ENCODE assay signal across 1 cellular context in the genomic region with DNA sequence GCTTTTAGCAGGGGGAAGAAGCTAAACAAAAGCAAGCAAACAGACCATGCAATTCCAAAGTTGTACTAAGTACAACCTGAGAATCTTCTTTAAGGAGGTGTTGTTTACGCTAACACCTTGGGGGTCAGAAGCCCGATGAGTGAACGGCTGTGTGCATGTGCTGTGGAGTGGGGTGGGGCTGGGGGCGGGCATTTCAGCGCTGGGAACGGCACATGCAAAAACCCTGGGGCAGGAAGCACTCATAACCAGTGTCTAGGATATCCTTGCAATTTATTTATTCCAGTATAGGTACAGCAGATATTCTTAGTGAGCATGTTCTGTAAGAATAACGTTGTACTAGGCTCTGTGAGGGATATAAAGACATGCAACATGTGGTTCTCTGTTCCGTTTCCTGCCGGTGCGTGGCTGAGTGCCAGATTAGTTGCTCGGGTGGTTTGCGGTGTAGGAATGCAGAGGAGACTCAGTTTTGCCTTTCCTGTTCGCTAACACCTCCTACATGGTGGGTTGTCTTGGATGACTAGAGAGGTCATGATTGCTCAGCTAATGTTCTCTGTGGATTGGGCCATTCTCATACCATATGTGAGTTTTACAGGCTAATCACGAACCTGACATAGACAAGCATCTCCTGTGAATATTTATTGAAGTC.
TF ChIP-seq lines count a peak whose summit lies in the region.

No MANE protein-coding gene starts in this region.

TF ChIP-seq in H1, 55 proteins besides CTCF, POLR2A, EP300 and RAD21:
- TF ChIP-seq PHF8 (conservative IDR thresholded peaks at IDR 0.05; ENCODE audit: low read depth, low read length) = no peak
- no peak for TF ChIP-seq EGR1 (IDR thresholded peaks at IDR 0.05; ENCODE audit: borderline replicate concordance, low read depth, low read length)
- TF ChIP-seq ASH2L (IDR thresholded peaks at IDR 0.05; ENCODE audit: low read length) = no peak
- TF ChIP-seq BCL11A (IDR thresholded peaks at IDR 0.05; ENCODE audit: low read depth in 2 of 2, low read length in 2 of 2) = no peak
- no peak for TF ChIP-seq TEAD4 (IDR thresholded peaks at IDR 0.05; ENCODE audit: low read depth, low read length)
- TF ChIP-seq, protein P1, sequence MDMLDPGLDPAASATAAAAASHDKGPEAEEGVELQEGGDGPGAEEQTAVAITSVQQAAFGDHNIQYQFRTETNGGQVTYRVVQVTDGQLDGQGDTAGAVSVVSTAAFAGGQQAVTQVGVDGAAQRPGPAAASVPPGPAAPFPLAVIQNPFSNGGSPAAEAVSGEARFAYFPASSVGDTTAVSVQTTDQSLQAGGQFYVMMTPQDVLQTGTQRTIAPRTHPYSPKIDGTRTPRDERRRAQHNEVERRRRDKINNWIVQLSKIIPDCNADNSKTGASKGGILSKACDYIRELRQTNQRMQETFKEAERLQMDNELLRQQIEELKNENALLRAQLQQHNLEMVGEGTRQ (IDR thresholded peaks at IDR 0.05; ENCODE audit: low read length) = no peak
- no peak for TF ChIP-seq NANOG (IDR thresholded peaks at IDR 0.05; ENCODE audit: insufficient read depth, low read depth, low read length, poor library complexity, severe bottlenecking)
- no peak for TF ChIP-seq HDAC2 (IDR thresholded peaks at IDR 0.05; ENCODE audit: borderline replicate concordance in 1 of 2, low read depth in 2 of 2, low read length in 2 of 2)
- no peak for TF ChIP-seq SIRT6 (IDR thresholded peaks at IDR 0.05; ENCODE audit: low read length)
- no peak for TF ChIP-seq KDM5A (IDR thresholded peaks at IDR 0.05; ENCODE audit: low read length)
- TF ChIP-seq, protein P2, sequence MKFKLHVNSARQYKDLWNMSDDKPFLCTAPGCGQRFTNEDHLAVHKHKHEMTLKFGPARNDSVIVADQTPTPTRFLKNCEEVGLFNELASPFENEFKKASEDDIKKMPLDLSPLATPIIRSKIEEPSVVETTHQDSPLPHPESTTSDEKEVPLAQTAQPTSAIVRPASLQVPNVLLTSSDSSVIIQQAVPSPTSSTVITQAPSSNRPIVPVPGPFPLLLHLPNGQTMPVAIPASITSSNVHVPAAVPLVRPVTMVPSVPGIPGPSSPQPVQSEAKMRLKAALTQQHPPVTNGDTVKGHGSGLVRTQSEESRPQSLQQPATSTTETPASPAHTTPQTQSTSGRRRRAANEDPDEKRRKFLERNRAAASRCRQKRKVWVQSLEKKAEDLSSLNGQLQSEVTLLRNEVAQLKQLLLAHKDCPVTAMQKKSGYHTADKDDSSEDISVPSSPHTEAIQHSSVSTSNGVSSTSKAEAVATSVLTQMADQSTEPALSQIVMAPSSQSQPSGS (IDR thresholded peaks at IDR 0.05; ENCODE audit: low read length) = no peak
- no peak for TF ChIP-seq MAFK (IDR thresholded peaks at IDR 0.05; ENCODE audit: low read depth, low read length)
